Comparison of ENCODE assay signal across 18 cellular contexts in genomic region chr11:69105431-69106123, GRCh38. TPM values are rescaled to one million over a fixed set of nuclear protein-coding genes. Genes with fewer than 3 reads are reported as not detected.
A peak's percentile ranks its signal among the peaks of the same experiment; 100 is the strongest.
DNase-seq lines count a peak whose midpoint lies in the region; ATAC-seq and TF ChIP-seq lines count a peak whose summit lies in the region.
"Had no signal": no experiment of that assay in that cellular context is flagged by ENCODE, and none has a peak within 500 bp of the region (broad histone marks: within the 10 kb centered on the region; RNA-seq: fewer than 3 reads in every experiment).

No MANE protein-coding gene starts in this region.

- no peak for DNase-seq in left ventricle myocardium inferior
- no peak for DNase-seq in heart right ventricle
- peak; percentile 61 for DNase-seq in cerebellum (ENCODE audit: low spot score)
- peak; percentile 32 to 61 for DNase-seq in aorta
- no peak for DNase-seq in GM10248 (ENCODE audit: extremely low spot score)
- no peak for DNase-seq in dedifferentiated amniotic fluid mesenchymal stem cell (ENCODE audit: extremely low spot score)
- DNase-seq: ACHN; CD8-positive, alpha-beta memory T cell; DMS 273 treated with DMSO at 0.1 percent for 48 hours; EL; KG1; MM.1S; NCI-H1417; NCI-H2029 treated with DMSO at 0.1 percent for 48 hours; NCI-H526 had no signal

- WGBS in heart right ventricle, 2 donors, result 57 to 63% methylated on average over 20 of the region's 20 CpGs
- 66 to 75% methylated on average over 20 of the region's 20 CpGs for WGBS in aorta, 2 donors

- no peaks in the 10 kb centered on the region for H3K9me3 ChIP-seq in left ventricle myocardium inferior (replicated peaks)
- no peaks in the 10 kb centered on the region for H3K9me3 ChIP-seq in heart right ventricle
- H3K9me3 ChIP-seq in aorta (ENCODE audit: control insufficient read depth, low read length), result no peaks in the 10 kb centered on the region

- TF ChIP-seq RAD21 in Ishikawa (IDR thresholded peaks at IDR 0.05; ENCODE audit: low read depth), result peak; percentile 3; the same call in 1 of the 2 replicates

- intact Hi-C loops in left ventricle myocardium inferior (cut with micrococcal nuclease) (no loop called here), heart right ventricle (cut with DNase I) (loop anchor here in 1 of 10 donors (10.0 kb wide), 1 partner anchor 339 kb away; no protein-coding TSS in a partner anchor), aorta (cut with DNase I) (loop anchor here in 1 of 2 donors (10.0 kb wide), 1 partner anchor 129 kb away; no protein-coding TSS in a partner anchor)

- H3K27ac ChIP-seq in left ventricle myocardium inferior (replicated peaks) (peak overlapping the region; percentile 32), heart right ventricle (no peak overlapping the region), aorta (ENCODE audit: low read depth in 1 of 2, low read length in 2 of 2) (no peak overlapping the region)
- H3K27ac ChIP-seq: SK-N-MC had no signal

- CTCF ChIA-PET in GM10248 (lab: Yijun Ruan, JAX), result interaction anchor here (0.9 to 7.1 kb wide), 4 partner anchors 17 to 565 kb away, joined by 3 to 62 read pairs (median 3); no protein-coding TSS in a partner anchor

- H3K4me1 ChIP-seq in left ventricle myocardium inferior, result peaks cover 27% of the 10 kb centered on the region
- H3K4me1 ChIP-seq in heart right ventricle, result peaks cover 3 to 26% (median 16%) of the 10 kb centered on the region in 9 donors
- H3K4me1 ChIP-seq in aorta (ENCODE audit: control insufficient read depth in 1 of 2, insufficient read depth in 2 of 2, low read length in 2 of 2), result no peaks in the 10 kb centered on the region

- H3K36me3 ChIP-seq in left ventricle myocardium inferior (no peaks in the 10 kb centered on the region), heart right ventricle (no peaks in the 10 kb centered on the region), aorta (ENCODE audit: control insufficient read depth in 1 of 2, insufficient read depth in 2 of 2, low read length in 1 of 2) (no peaks in the 10 kb centered on the region)

- no peaks in the 10 kb centered on the region for H3K27me3 ChIP-seq in left ventricle myocardium inferior (ENCODE audit: low read depth)
- H3K27me3 ChIP-seq in heart right ventricle, result peaks cover 0 to 5% (median 0%) of the 10 kb centered on the region in 7 donors
- no peaks in the 10 kb centered on the region for H3K27me3 ChIP-seq in aorta (ENCODE audit: control insufficient read depth in 1 of 2, insufficient read depth in 2 of 2, low read length in 1 of 2)

- no peak overlapping the region for H3K4me3 ChIP-seq in left ventricle myocardium inferior
- H3K4me3 ChIP-seq in heart right ventricle, result no peak overlapping the region
- no peak overlapping the region for H3K4me3 ChIP-seq in aorta (ENCODE audit: low read length in 2 of 2)
- H3K4me3 ChIP-seq: SK-N-MC had no signal

- TF ChIP-seq CTCF in left ventricle myocardium inferior (IDR thresholded peaks at IDR 0.05; ENCODE audit: borderline replicate concordance) (no peak), heart right ventricle (IDR thresholded peaks at IDR 0.05) (no peak), GM10248 (IDR thresholded peaks at IDR 0.05; ENCODE audit: control extremely low read depth, extremely low read depth, low read depth, missing control alignments) (no peak)

- TF ChIP-seq EP300 in Ishikawa (IDR thresholded peaks at IDR 0.05; ENCODE audit: borderline replicate concordance), result peak; percentile 46

- POLR2A ChIA-PET in GM10248 (lab: Yijun Ruan, JAX), result no interaction called here

- ATAC-seq in heart right ventricle (no peak), aorta (ENCODE audit: low FRiP score) (no peak), GM21367 (IDR thresholded peaks at IDR 0.05; ENCODE audit: unreplicated experiment) (no peak)

TF ChIP-seq in Ishikawa, 13 proteins besides CTCF, POLR2A, EP300 and RAD21:
- TF ChIP-seq CEBPB (IDR thresholded peaks at IDR 0.05), result 0 out of 2 replicates have a peak, but pooled peaks have one; percentile 51
- TF ChIP-seq ZBTB7A (IDR thresholded peaks at IDR 0.05; ENCODE audit: low read depth), result no peak; the same call in 1 of the 2 replicates
- no peak for TF ChIP-seq FOXM1 (IDR thresholded peaks at IDR 0.05; ENCODE audit: borderline replicate concordance, low read depth)
- TF ChIP-seq YY1 (IDR thresholded peaks at IDR 0.05; ENCODE audit: low read depth), result 0 out of 2 replicates have a peak, but pooled peaks have one; percentile 31
- peak; percentile 66 for TF ChIP-seq NFIC (IDR thresholded peaks at IDR 0.05)
- TF ChIP-seq TEAD4 (IDR thresholded peaks at IDR 0.05), result no peak
- no peak for TF ChIP-seq TAF1 (IDR thresholded peaks at IDR 0.05; ENCODE audit: low read depth)
- TF ChIP-seq TCF12 (IDR thresholded peaks at IDR 0.05; ENCODE audit: low read depth), result peak; percentile 64
- TF ChIP-seq USF1 (IDR thresholded peaks at IDR 0.05), result no peak
- no peak for TF ChIP-seq CREB1 (IDR thresholded peaks at IDR 0.05; ENCODE audit: low read depth)

RNA-seq across cellular contexts. Expression of gene SMIM38, which starts 50.2 kb away (rescaled TPM):
- not detected for total RNA-seq in left ventricle myocardium inferior
- total RNA-seq in heart right ventricle, result under 1 TPM in 9 of 10 donors, not detected in 1; 0.11 to 0.56 (median 0.18) TPM
- polyA plus RNA-seq in heart right ventricle, result under 1 TPM; 0.07 to 0.22 TPM
- total RNA-seq in cerebellum, result 1.4 TPM
- 1 to 10 TPM; 1.6 to 2.8 TPM for total RNA-seq in aorta
- polyA plus RNA-seq in aorta, result under 1 TPM in 1 of 2 donors, not detected in 1; 0.56 TPM
- polyA plus RNA-seq: CD8-positive, alpha-beta memory T cell had no signal

RNA-seq across cellular contexts. Expression of gene TPCN2, which starts 56.8 kb away (rescaled TPM):
- total RNA-seq in left ventricle myocardium inferior (9.2 TPM), heart right ventricle (10 to 100 TPM in 2 of 10 donors, 1 to 10 TPM in 8; 4.8 to 13.0 (median 7.8) TPM), cerebellum (14.2 TPM), aorta (10 to 100 TPM; 25.8 to 27.9 TPM)
- polyA plus RNA-seq in heart right ventricle (10 to 100 TPM in 1 of 2 donors, 1 to 10 TPM in 1; 3.4 to 19.2 TPM), aorta (10 to 100 TPM in 1 of 2 donors, 1 to 10 TPM in 1; 1.5 to 20.8 TPM)

Comparison
In these comparisons a context has a peak if more than half of its experiments do, and no peak if none do; other contexts are left out.
1. DNase-seq: peak in cerebellum (single experiment) and aorta (2 of 2); none in left ventricle myocardium inferior (single experiment), heart right ventricle (0 of 2), GM10248 (single experiment) and dedifferentiated amniotic fluid mesenchymal stem cell (single experiment).